8 cellular contexts compared by ENCODE assay signal in the genomic region with DNA sequence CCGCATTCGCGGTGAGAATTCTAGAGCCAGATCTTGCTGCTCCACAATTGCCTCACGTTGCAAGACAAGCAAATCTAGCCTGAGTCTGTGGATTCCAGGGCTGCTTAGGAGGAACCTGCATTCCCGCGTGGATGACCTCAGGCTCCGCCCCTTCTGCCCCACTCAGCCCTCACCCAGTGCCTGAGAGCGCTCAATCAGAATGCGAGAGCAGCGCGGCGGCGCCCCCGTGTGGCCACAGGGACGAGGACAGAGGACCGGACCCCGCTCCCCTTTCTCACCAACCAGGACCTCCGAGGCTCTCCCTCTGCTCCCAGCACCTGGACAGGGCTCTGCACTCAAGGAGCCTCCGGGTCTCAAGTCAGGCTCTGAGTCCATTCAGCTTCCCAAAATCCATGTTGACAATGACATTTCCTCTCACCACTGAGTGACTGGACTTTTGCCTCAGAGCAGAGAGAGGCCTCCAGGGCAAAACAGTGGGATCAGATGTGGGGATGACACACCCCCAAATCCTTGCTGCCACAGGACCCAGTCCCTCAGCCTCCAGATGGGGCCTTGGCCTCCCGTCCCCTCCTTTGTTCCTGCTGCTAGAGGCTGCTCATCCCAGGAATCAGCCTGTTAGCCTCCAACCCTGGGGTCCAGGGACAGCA. TPM values are rescaled to one million over a fixed set of nuclear protein-coding genes. Genes with fewer than 3 reads are reported as not detected.
A peak's percentile ranks its signal among the peaks of the same experiment; 100 is the strongest.
DNase-seq lines count a peak whose midpoint lies in the region; ATAC-seq and TF ChIP-seq lines count a peak whose summit lies in the region.

No MANE protein-coding gene starts in this region.

- CTCF ChIA-PET in CD8-positive, alpha-beta memory T cell (lab: Charles Lee) = interaction anchor here (0.7 to 3.2 kb wide), 10 partner anchors 8 to 294 kb away, joined by 3 to 21 read pairs (median 4); no protein-coding TSS in a partner anchor
- CTCF ChIA-PET in MCF 10A (lab: Yijun Ruan, JAX) = interaction anchor here (0.5 to 1.2 kb wide), 7 partner anchors 12 to 162 kb away, joined by 3 read pairs; no protein-coding TSS in a partner anchor

- no peak for ATAC-seq in GM19463 (IDR thresholded peaks at IDR 0.05; ENCODE audit: unreplicated experiment)

- no peaks in the 10 kb centered on the region for H3K4me1 ChIP-seq in CD8-positive, alpha-beta memory T cell (ENCODE audit: insufficient read depth, low read length)

- peaks cover 18 to 45% of the 10 kb centered on the region in 2 donors for H3K27me3 Mint-ChIP-seq in CD8-positive, alpha-beta memory T cell
- H3K27me3 Mint-ChIP-seq in MCF 10A (ENCODE audit: insufficient read depth, unreplicated experiment) = peaks cover 34% of the 10 kb centered on the region
- peaks cover 4 to 22% (median 16%) of the 10 kb centered on the region in 3 donors for H3K27me3 Mint-ChIP-seq in immature natural killer cell (ENCODE audit: low read depth in 3 of 3)

- no TSS peak for BruUV-seq in MCF 10A (replicated peaks; lab: Mats Ljungman, UMichigan)

- H3K9me3 Mint-ChIP-seq in CD8-positive, alpha-beta memory T cell = no peaks in the 10 kb centered on the region
- no peaks in the 10 kb centered on the region for H3K9me3 Mint-ChIP-seq in MCF 10A (ENCODE audit: unreplicated experiment)
- no peaks in the 10 kb centered on the region for H3K9me3 Mint-ChIP-seq in immature natural killer cell

- H3K4me3 Mint-ChIP-seq in CD8-positive, alpha-beta memory T cell = peak overlapping the region in 1 of 7 donors; percentile 59
- H3K4me3 Mint-ChIP-seq in MCF 10A (ENCODE audit: unreplicated experiment) (no peak overlapping the region), immature natural killer cell (no peak overlapping the region)

- H3K4me3 ChIP-seq in CD8-positive, alpha-beta memory T cell (ENCODE audit: low read length) = no peak overlapping the region
- no peak overlapping the region; the same call in 1 of the 2 replicates for H3K4me3 ChIP-seq in H7 (ENCODE audit: insufficient read depth, low read depth, low read length)
- no peak overlapping the region for H3K4me3 ChIP-seq in WI38 (ENCODE audit: low read depth, low read length)

- H3K9me3 ChIP-seq in CD8-positive, alpha-beta memory T cell (ENCODE audit: low read length) = no peaks in the 10 kb centered on the region

- H3K4me1 Mint-ChIP-seq in CD8-positive, alpha-beta memory T cell = peaks cover 0 to 4% (median 0%) of the 10 kb centered on the region in 3 donors
- H3K4me1 Mint-ChIP-seq in MCF 10A (ENCODE audit: insufficient read depth, unreplicated experiment) = no peaks in the 10 kb centered on the region
- peaks cover 0 to 2% of the 10 kb centered on the region in 2 donors for H3K4me1 Mint-ChIP-seq in immature natural killer cell

- intact Hi-C loops in MCF 10A (cut with micrococcal nuclease) = loop anchor here (1.0 to 5.0 kb wide), 2 partner anchors 40 to 178 kb away; no protein-coding TSS in a partner anchor

- POLR2A ChIA-PET in CD8-positive, alpha-beta memory T cell (lab: Charles Lee) = no interaction called here
- POLR2A ChIA-PET in MCF 10A (lab: Yijun Ruan, JAX) = no interaction called here

- no peak overlapping the region for H3K27ac Mint-ChIP-seq in CD8-positive, alpha-beta memory T cell
- H3K27ac Mint-ChIP-seq in MCF 10A (ENCODE audit: low read depth, unreplicated experiment) (no peak overlapping the region), immature natural killer cell (no peak overlapping the region)

- DNase-seq in CD8-positive, alpha-beta memory T cell = peak; percentile 69 to 88 (median 80)
- DNase-seq in H7 (peak; percentile 94), NCI-H2107 (lab: John Stamatoyannopoulos, UW) (peak; percentile 10), MCF 10A (ENCODE audit: unreplicated experiment) (peak; percentile 74), immature natural killer cell (peak; percentile 73 to 79 (median 76))
- DNase-seq in stimulated activated CD4-positive, alpha-beta T cell treated with anti-CD3 and anti-CD28 coated beads, Interleukin-15, amount 100 ng/mL, for 24 hours = peak; percentile 94

- TF ChIP-seq CTCF in WI38 (IDR thresholded peaks at IDR 0.05; ENCODE audit: low read depth, low read length) (peak; percentile 86), MCF 10A (IDR thresholded peaks at IDR 0.05; ENCODE audit: unreplicated experiment) (peak; percentile 61)

- H3K27ac ChIP-seq in CD8-positive, alpha-beta memory T cell (ENCODE audit: low read depth, low read length) = no peak overlapping the region

- peaks cover 0 to 2% (median 0%) of the 10 kb centered on the region in 3 donors for H3K36me3 Mint-ChIP-seq in CD8-positive, alpha-beta memory T cell
- no peaks in the 10 kb centered on the region for H3K36me3 Mint-ChIP-seq in MCF 10A (ENCODE audit: insufficient read depth, unreplicated experiment)
- H3K36me3 Mint-ChIP-seq in immature natural killer cell = no peaks in the 10 kb centered on the region

- H3K27me3 ChIP-seq in CD8-positive, alpha-beta memory T cell (ENCODE audit: insufficient read depth, low read length, poor library complexity, severe bottlenecking) = peaks cover 16% of the 10 kb centered on the region
- peaks cover 2% of the 10 kb centered on the region; the same call in 1 of the 2 replicates for H3K27me3 ChIP-seq in H7 (ENCODE audit: control insufficient read depth, insufficient read depth, low read length)

- H3K36me3 ChIP-seq in CD8-positive, alpha-beta memory T cell (ENCODE audit: insufficient read depth, low read length) = no peaks in the 10 kb centered on the region
- H3K36me3 ChIP-seq in H7 (replicated peaks; ENCODE audit: control insufficient read depth, insufficient read depth, low read length) = no peaks in the 10 kb centered on the region

RNA-seq across cellular contexts. Expression of a gene that starts 52.0 kb away (rescaled TPM):
- total RNA-seq in CD8-positive, alpha-beta memory T cell = 10 to 100 TPM; 41.3 to 41.5 TPM
- polyA plus RNA-seq in CD8-positive, alpha-beta memory T cell = 71.0 TPM
- 87.2 and 103 TPM in 2 replicates for total RNA-seq in H7 (2014; rRNA removed; shearing (Covaris generic))
- 63.0 and 74.1 TPM in 2 replicates for total RNA-seq in MCF 10A (2022)
- 10 to 100 TPM; 55.3 to 57.0 (median 55.4) TPM for polyA plus RNA-seq in immature natural killer cell

Comparison
In these comparisons a context has a peak if more than half of its experiments do, and no peak if none do; other contexts are left out.
1. DNase-seq: peak in every context shown above with its lines; median percentile 94 in H7; 94 in stimulated activated CD4-positive, alpha-beta T cell treated with anti-CD3 and anti-CD28 coated beads, Interleukin-15, amount 100 ng/mL, for 24 hours; 80 in CD8-positive, alpha-beta memory T cell; 76 in immature natural killer cell; 74 in MCF 10A; 10 in NCI-H2107.